ENCODE assay signal across 9 cellular contexts in genomic region chrY:19973012-19973411, GRCh38.
"Had no signal": no experiment of that assay in that cellular context is flagged by ENCODE, and none has a peak within 500 bp of the region (broad histone marks: within the 10 kb centered on the region; RNA-seq: fewer than 3 reads in every experiment).

No MANE protein-coding gene starts in this region.

- H3K4me1 ChIP-seq: HAP-1 had no signal

- H3K4me2 ChIP-seq: GM23338 had no signal

- H3K9ac ChIP-seq: GM23248 had no signal

- H3K36me3 ChIP-seq: HAP-1 had no signal

- H3K4me3 ChIP-seq: GM23248, GM23338, HAP-1 had no signal

- DNase-seq: GM23248, GOT3, H7, H9, HCEC 1CT, HFFc6 had no signal

- ATAC-seq: GM23338, HCT116 had no signal

- H2AFZ ChIP-seq: GM23248, GM23338 had no signal

- H3K9me3 ChIP-seq: HAP-1 had no signal

- H3K27ac ChIP-seq: GM23248 had no signal
